ENCODE assay signal across 24 cellular contexts in the genomic region with DNA sequence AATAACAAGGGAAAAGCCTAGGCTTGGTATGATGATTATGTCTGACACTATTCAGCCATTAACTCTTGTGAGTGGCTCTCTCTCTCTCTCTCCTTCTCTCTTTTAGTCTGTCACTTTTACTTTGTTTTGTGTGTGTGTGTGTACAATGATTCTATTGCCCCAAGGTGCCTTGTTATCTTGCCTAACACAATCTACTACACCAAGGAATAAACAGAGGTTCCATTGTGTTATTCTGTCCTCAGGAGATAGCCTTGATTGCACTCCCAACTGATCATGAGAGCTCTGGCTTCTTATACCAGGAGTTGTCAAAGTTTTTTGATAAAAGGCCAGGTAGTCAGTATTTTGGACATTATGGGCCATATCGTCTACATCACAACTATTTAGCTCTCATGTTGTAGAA.
"Had no signal": no experiment of that assay in that cellular context is flagged by ENCODE, and none has a peak within 500 bp of the region (broad histone marks: within the 10 kb centered on the region; RNA-seq: fewer than 3 reads in every experiment).

No MANE protein-coding gene starts in this region.

- H3K36me3 ChIP-seq: colonic mucosa, esophagus muscularis mucosa, esophagus squamous epithelium, gastrocnemius medialis, gastroesophageal sphincter, heart left ventricle, heart right ventricle had no signal

- H3K4me3 Mint-ChIP-seq: dendritic cell treated with granulocyte-macrophage colony-stimulating factor and Interleukin-4, amounts not matched to agents 40 ng/mL and 50 ng/mL, for 4 days; effector memory CD8-positive, alpha-beta T cell; endodermal cell had no signal

- H3K9me3 Mint-ChIP-seq: dendritic cell treated with granulocyte-macrophage colony-stimulating factor and Interleukin-4, amounts not matched to agents 40 ng/mL and 50 ng/mL, for 4 days; effector memory CD8-positive, alpha-beta T cell had no signal

- H3K27ac Mint-ChIP-seq: dendritic cell treated with granulocyte-macrophage colony-stimulating factor and Interleukin-4, amounts not matched to agents 40 ng/mL and 50 ng/mL, for 4 days; effector memory CD8-positive, alpha-beta T cell; endodermal cell had no signal

- H3K4me3 ChIP-seq: colonic mucosa, coronary artery, dorsolateral prefrontal cortex, esophagus muscularis mucosa, esophagus squamous epithelium, gastrocnemius medialis, gastroesophageal sphincter, heart left ventricle, heart right ventricle had no signal

- H3K27me3 Mint-ChIP-seq: dendritic cell treated with granulocyte-macrophage colony-stimulating factor and Interleukin-4, amounts not matched to agents 40 ng/mL and 50 ng/mL, for 4 days; effector memory CD8-positive, alpha-beta T cell had no signal

- H3K4me1 ChIP-seq: colonic mucosa, esophagus muscularis mucosa, esophagus squamous epithelium, foreskin keratinocyte, gastrocnemius medialis, gastroesophageal sphincter, heart left ventricle, heart right ventricle had no signal

- H3K27me3 ChIP-seq: colonic mucosa, esophagus muscularis mucosa, esophagus squamous epithelium, gastrocnemius medialis, gastroesophageal sphincter, heart left ventricle, heart right ventricle had no signal

- DNase-seq: colonic mucosa; cortex of kidney; dermis blood vessel endothelial cell; dorsolateral prefrontal cortex; effector CD4-positive, alpha-beta T cell; effector CD8-positive, alpha-beta T cell; effector memory CD4-positive, alpha-beta T cell; effector memory CD8-positive, alpha-beta T cell; endodermal cell; erythroblast; esophagus squamous epithelium; foreskin fibroblast; foreskin keratinocyte; foreskin melanocyte; gastrocnemius medialis; head of caudate nucleus; heart left ventricle; heart right ventricle had no signal

- H3K27ac ChIP-seq: colonic mucosa, coronary artery, dorsolateral prefrontal cortex, epithelial cell of prostate, esophagus muscularis mucosa, esophagus squamous epithelium, foreskin keratinocyte, gastrocnemius medialis, gastroesophageal sphincter, heart left ventricle, heart right ventricle had no signal

- ATAC-seq: effector memory CD8-positive, alpha-beta T cell; esophagus mucosa; foreskin keratinocyte; gastrocnemius medialis; gastroesophageal sphincter; heart left ventricle; heart right ventricle had no signal
